8 cellular contexts compared by ENCODE assay signal in genomic region chr9:113875917-113876805, GRCh38. TPM values are rescaled to one million over a fixed set of nuclear protein-coding genes. Genes with fewer than 3 reads are reported as not detected.
DNase-seq lines count a peak whose midpoint lies in the region; ATAC-seq, FAIRE-seq and TF ChIP-seq lines count a peak whose summit lies in the region.

TSS of gene ZNF618 (plus strand) at chr9:113876309. CDS start at chr9:113876381, 72 bp downstream.

- TF ChIP-seq CTCF in C4-2B (conservative IDR thresholded peaks at IDR 0.05), result no peak
- TF ChIP-seq CTCF in OCI-LY1 (IDR thresholded peaks at IDR 0.05; ENCODE audit: low read length), result no peak
- 0 out of 6 replicates have a peak, but pooled peaks of 1 of the 3 experiments have one; percentile 0 for TF ChIP-seq CTCF in GM12878 (IDR thresholded peaks at IDR 0.05 in 2 of 3, conservative IDR thresholded peaks at IDR 0.05 in 1 of 3; ENCODE audit: control insufficient read depth in 2 of 3, extremely low read depth in 1 of 3, insufficient read depth in 1 of 3, low read depth in 3 of 3, low read length in 3 of 3)

- no peaks in the 10 kb centered on the region for H3K79me2 ChIP-seq in OCI-LY1 (ENCODE audit: insufficient read depth, low read length)
- H3K79me2 ChIP-seq in GM12878 (ENCODE audit: control insufficient read depth, insufficient read depth, low read length), result no peaks in the 10 kb centered on the region

- no peaks in the 10 kb centered on the region for H3K27me3 ChIP-seq in OCI-LY1 (ENCODE audit: insufficient read depth, low read length)
- H3K27me3 ChIP-seq in GM12878 (replicated peaks in 1 of 2; ENCODE audit: control insufficient read depth in 2 of 2, insufficient read depth in 2 of 2, low read length in 1 of 2), result peaks cover 0 to 4% of the 10 kb centered on the region in 2 experiments; a peak in 2 of 4 replicates

- ATAC-seq in GM19035 (IDR thresholded peaks at IDR 0.05; ENCODE audit: unreplicated experiment), result peak; percentile 75
- peak; percentile 65 for ATAC-seq in GM12878
- peak; percentile 41 for ATAC-seq in sciatic nerve
- no peak for ATAC-seq in GM21390 (IDR thresholded peaks at IDR 0.05; ENCODE audit: unreplicated experiment)
- no peak for ATAC-seq in GM18861 (IDR thresholded peaks at IDR 0.05; ENCODE audit: unreplicated experiment)

- CTCF ChIA-PET in GM12878 (lab: Yijun Ruan, JAX), result interaction anchor here (0.9 to 2.5 kb wide), 2 partner anchors 60 to 69 kb away, joined by 3 to 10 read pairs; no protein-coding TSS in a partner anchor

- H3K4me3 ChIP-seq in OCI-LY1 (ENCODE audit: low read depth, low read length, poor library complexity, severe bottlenecking) (peak within 1 kb of the TSS; percentile 73), GM12878 (peak within 1 kb of the TSS; percentile 73), iPS-11a (ENCODE audit: low read depth, low read length) (peak within 1 kb of the TSS; percentile 65)

- no peaks in the 10 kb centered on the region for H3K4me1 ChIP-seq in OCI-LY1 (ENCODE audit: insufficient read depth, low read length, severe bottlenecking)
- H3K4me1 ChIP-seq in GM12878 (ENCODE audit: control insufficient read depth, insufficient read depth, low read length), result no peaks in the 10 kb centered on the region

- SMC1A ChIA-PET in GM12878 (lab: Charles Lee; ENCODE audit: uncharacterized antibody, unreplicated experiment), result no interaction called here

- WGBS in GM12878 (ENCODE audit: insufficient coverage, insufficient replicate concordance, low lambda C conversion rate, missing lambda C conversion rate), result 8% methylated on average over 2 of the region's 117 CpGs

- no peak for TF ChIP-seq RAD21 in GM12878 (IDR thresholded peaks at IDR 0.05; ENCODE audit: insufficient read depth, low read depth, low read length)

- no TSS peak for BruUV-seq in GM12878 (replicated peaks; lab: Mats Ljungman, UMichigan)

- no peaks in the 10 kb centered on the region for H3K9me3 ChIP-seq in OCI-LY1 (ENCODE audit: low read length)
- H3K9me3 ChIP-seq in GM12878 (replicated peaks; ENCODE audit: control insufficient read depth, insufficient read depth, low read length), result no peaks in the 10 kb centered on the region

- intact Hi-C loops in GM12878 (cut with micrococcal nuclease; ENCODE audit: unreplicated experiment) (no loop called here), sciatic nerve (cut with DNase I) (no loop called here)

- peak within 1 kb of the TSS; percentile 94 for H2AFZ ChIP-seq in OCI-LY1 (ENCODE audit: low read length)
- peak within 1 kb of the TSS; percentile 23; the same call in 1 of the 2 replicates for H2AFZ ChIP-seq in GM12878 (ENCODE audit: control insufficient read depth, low read depth, low read length)

- TF ChIP-seq EP300 in GM12878 (IDR thresholded peaks at IDR 0.05; ENCODE audit: borderline replicate concordance in 1 of 2, control insufficient read depth in 1 of 2, low read depth in 2 of 2, low read length in 2 of 2), result no peak

- RAD21 ChIA-PET in GM12878 (lab: Charles Lee; ENCODE audit: unreplicated experiment), result interaction anchor here (0.7 kb wide), 1 partner anchor 187 kb away, joined by 4 read pairs; no protein-coding TSS in a partner anchor

- H3K9me2 ChIP-seq in OCI-LY1 (ENCODE audit: low read depth, low read length), result no peaks in the 10 kb centered on the region

- H3F3A ChIP-seq in OCI-LY1 (ENCODE audit: insufficient read depth, low read length), result no peaks in the 10 kb centered on the region

- TF ChIP-seq POLR2A in GM12878 (IDR thresholded peaks at IDR 0.05; ENCODE audit: low read depth, low read length), result no peak

- H3K9ac ChIP-seq in OCI-LY1 (ENCODE audit: low read length) (peak within 1 kb of the TSS; percentile 74), GM12878 (ENCODE audit: control insufficient read depth, insufficient read depth, low read length) (no peak within 1 kb of the TSS)

- DNase-seq in GM12878 (ENCODE audit: low read depth, low spot score), result no peak
- peak; percentile 59 for DNase-seq in sciatic nerve (ENCODE audit: low spot score)

- FAIRE-seq in GM12878 (lab: Jason Lieb, UNC), result no peak

- in situ Hi-C loops in GM12878 (cut with MboI), result no loop called here

- POLR2A ChIA-PET in GM12878 (lab: Charles Lee), result no interaction called here

- H3K4me2 ChIP-seq in OCI-LY1 (ENCODE audit: low read length) (peak within 1 kb of the TSS; percentile 87), GM12878 (ENCODE audit: control insufficient read depth, insufficient read depth) (peak within 1 kb of the TSS; percentile 60; the same call in 1 of the 2 replicates)

- H3K36me3 ChIP-seq in OCI-LY1 (ENCODE audit: insufficient read depth, low read length) (no peaks in the 10 kb centered on the region), GM12878 (ENCODE audit: control insufficient read depth in 2 of 2, insufficient read depth in 2 of 2, low read length in 1 of 2) (no peaks in the 10 kb centered on the region)

- peak within 1 kb of the TSS; percentile 77 for H3K27ac ChIP-seq in C4-2B
- H3K27ac ChIP-seq in OCI-LY1 (ENCODE audit: low read depth, low read length, poor library complexity, severe bottlenecking), result no peak within 1 kb of the TSS
- no peak within 1 kb of the TSS for H3K27ac ChIP-seq in GM12878 (ENCODE audit: control insufficient read depth, insufficient read depth)

- no peaks in the 10 kb centered on the region for H4K20me1 ChIP-seq in OCI-LY1 (ENCODE audit: insufficient read depth, low read length)
- H4K20me1 ChIP-seq in GM12878 (ENCODE audit: control insufficient read depth, insufficient read depth), result no peaks in the 10 kb centered on the region

TF ChIP-seq in GM12878, 131 proteins besides CTCF, POLR2A, EP300 and RAD21:
- peak; percentile 35 for TF ChIP-seq SUZ12 (IDR thresholded peaks at IDR 0.05; ENCODE audit: unreplicated experiment)
- no peak for TF ChIP-seq SP1 (IDR thresholded peaks at IDR 0.05; ENCODE audit: low read depth, low read length)
- no peak for TF ChIP-seq MTA2 (IDR thresholded peaks at IDR 0.05; ENCODE audit: low read depth)
- no peak for TF ChIP-seq SREBF2 (IDR thresholded peaks at IDR 0.05; ENCODE audit: low read length)
- TF ChIP-seq, protein P1, sequence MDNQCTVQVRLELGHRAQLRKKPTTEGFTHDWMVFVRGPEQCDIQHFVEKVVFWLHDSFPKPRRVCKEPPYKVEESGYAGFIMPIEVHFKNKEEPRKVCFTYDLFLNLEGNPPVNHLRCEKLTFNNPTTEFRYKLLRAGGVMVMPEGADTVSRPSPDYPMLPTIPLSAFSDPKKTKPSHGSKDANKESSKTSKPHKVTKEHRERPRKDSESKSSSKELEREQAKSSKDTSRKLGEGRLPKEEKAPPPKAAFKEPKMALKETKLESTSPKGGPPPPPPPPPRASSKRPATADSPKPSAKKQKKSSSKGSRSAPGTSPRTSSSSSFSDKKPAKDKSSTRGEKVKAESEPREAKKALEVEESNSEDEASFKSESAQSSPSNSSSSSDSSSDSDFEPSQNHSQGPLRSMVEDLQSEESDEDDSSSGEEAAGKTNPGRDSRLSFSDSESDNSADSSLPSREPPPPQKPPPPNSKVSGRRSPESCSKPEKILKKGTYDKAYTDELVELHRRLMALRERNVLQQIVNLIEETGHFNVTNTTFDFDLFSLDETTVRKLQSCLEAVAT (IDR thresholded peaks at IDR 0.05), result no peak

RNA-seq across cellular contexts. Expression of gene ZNF618, which starts in this region (rescaled TPM):
- total RNA-seq in GM12878 (2013; cell fraction: nucleolus; rRNA removed), result not detected in 2 replicates
- total RNA-seq in GM12878 (2014; rRNA removed), result 0.06 TPM in 1 of 2 replicates, not detected in the other
- not detected in 2 replicates for total RNA-seq in GM12878 (2014; rRNA removed; fragmentation: Illumina TruSeq; extraction: Trizol)
- 0.08 TPM in 2 replicates for total RNA-seq in GM12878 (2021)
- not detected for polyA plus RNA-seq in GM12878 (2011; ENCODE audit: low read depth)
- polyA plus RNA-seq in GM12878 (2011; rRNA removed), result 0.24 and 0.26 TPM in 2 replicates
- 0.47 and 0.54 TPM in 2 replicates for polyA plus RNA-seq in GM12878 (2011; cell fraction: cytosol; rRNA removed)
- polyA plus RNA-seq in GM12878 (2011; cell fraction: nucleus; rRNA removed), result 1.3 and 1.6 TPM in 2 replicates
- 0.01 and 0.04 TPM in 2 replicates for polyA plus RNA-seq in GM12878 (2012)
- 0.01 TPM in 1 of 2 replicates, not detected in the other for polyA plus RNA-seq in GM12878 (2014; fragmentation: Illumina TruSeq; extraction: Trizol)
- under 1 TPM in 1 of 2 experiments, not detected in 1; 0.02 TPM for polyA plus RNA-seq in GM12878 (2014; fragmentation: Nextera tagmentation; extraction: Ambion mirVana)
- 0.01 and 0.04 TPM in 2 replicates for polyA plus RNA-seq in GM12878 (2014; rRNA removed)
- under 1 TPM; 0.06 to 0.07 TPM for polyA plus RNA-seq in GM12878 (2016; fragmentation: Nextera tagmentation; extraction: Ambion mirVana)
- 0.22 and 0.57 TPM in 2 replicates for polyA minus RNA-seq in GM12878 (2011; rRNA and poly(A)+ RNA removed)
- polyA minus RNA-seq in GM12878 (2011; cell fraction: cytosol; rRNA and poly(A)+ RNA removed), result 0.31 and 0.40 TPM in 2 replicates
- 0.60 and 1.1 TPM in 2 replicates for polyA minus RNA-seq in GM12878 (2011; cell fraction: nucleus; rRNA and poly(A)+ RNA removed)
- total RNA-seq in sciatic nerve, result 15.5 TPM

Comparison
In these comparisons a context has a peak if more than half of its experiments do, and no peak if none do; other contexts are left out.
1. RNA of gene ZNF618 (total RNA-seq): 15.5 TPM in sciatic nerve (single experiment); 0.06 to 0.08 TPM in GM12878; every median in the first group is over 10 times any median in the second.
2. ATAC-seq: peak in GM19035 (single experiment), GM12878 (single experiment) and sciatic nerve (single experiment); none in GM21390 (single experiment) and GM18861 (single experiment).
3. Peak in every context shown above with its lines, with median percentiles within 50 percentile points of each other: H3K4me3 ChIP-seq.